ENCODE assay signal across 7 cellular contexts in genomic region chr5:12573916-12574297, GRCh38.
A peak's percentile ranks its signal among the peaks of the same experiment; 100 is the strongest.
DNase-seq lines count a peak whose midpoint lies in the region; TF ChIP-seq lines count a peak whose summit lies in the region.
"Not testable (repeated sequence)": the region's sequence is repeated elsewhere in the genome, so short reads cannot be mapped to it uniquely, and the experiment has no call there.

No MANE protein-coding gene starts in this region.

- not testable (repeated sequence) for H3K4me3 ChIP-seq in CD8-positive, alpha-beta memory T cell (ENCODE audit: low read length)
- H3K4me3 ChIP-seq in LNCaP clone FGC (ENCODE audit: low read depth, low read length) (peak overlapping the region; percentile 76), PC-9 (peak overlapping the region; percentile 66; the same call in 1 of the 2 replicates), fibroblast of villous mesenchyme (ENCODE audit: low read depth, low read length) (peak overlapping the region; percentile 62)

- BruUV-seq in PC-9 (replicated peaks; lab: Mats Ljungman, UMichigan): not testable (repeated sequence)

- not testable (repeated sequence) for H3K4me1 ChIP-seq in CD8-positive, alpha-beta memory T cell (ENCODE audit: insufficient read depth, low read length); PC-9 (replicated peaks; ENCODE audit: insufficient read depth)

- not testable (repeated sequence) for DNase-seq in CD8-positive, alpha-beta memory T cell; LNCaP clone FGC (ENCODE audit: low read depth); PC-9
- peak; percentile 49 for DNase-seq in NCI-H510A treated with DMSO at 0.1 percent for 48 hours (lab: John Stamatoyannopoulos, UW)
- DNase-seq in activated naive CD4-positive, alpha-beta T cell treated with anti-CD3 and anti-CD28 coated beads, Interleukin-2, amount 10 ng/mL, durations not matched to agents 7 days and 5 days: peak; percentile 20
- DNase-seq in fibroblast of villous mesenchyme (ENCODE audit: low read depth): peak; percentile 3
- DNase-seq in posterior vena cava (ENCODE audit: low spot score): peak; percentile 63

- H3K9me3 Mint-ChIP-seq in CD8-positive, alpha-beta memory T cell: peaks cover 0 to 16% (median 3%) of the 10 kb centered on the region in 5 donors
- H3K9me3 Mint-ChIP-seq in activated naive CD4-positive, alpha-beta T cell treated with anti-CD3 and anti-CD28 coated beads, Interleukin-2, amount 10 ng/mL, durations not matched to agents 7 days and 5 days: not testable (repeated sequence)

- not testable (repeated sequence) for H3K36me3 ChIP-seq in CD8-positive, alpha-beta memory T cell (ENCODE audit: insufficient read depth, low read length); PC-9 (ENCODE audit: low read depth)

- POLR2A ChIA-PET in CD8-positive, alpha-beta memory T cell (lab: Charles Lee): interaction anchor here (0.6 kb wide), 1 partner anchor 15 kb away, joined by 4 read pairs; no protein-coding TSS in a partner anchor
- POLR2A ChIA-PET in PC-9 (lab: Charles Lee; ENCODE audit: unreplicated experiment): not testable (repeated sequence)

- not testable (repeated sequence) for H3K27ac Mint-ChIP-seq in CD8-positive, alpha-beta memory T cell; activated naive CD4-positive, alpha-beta T cell treated with anti-CD3 and anti-CD28 coated beads, Interleukin-2, amount 10 ng/mL, durations not matched to agents 7 days and 5 days

- intact Hi-C loops in PC-9 (cut with micrococcal nuclease; ENCODE audit: unreplicated experiment); posterior vena cava (cut with DNase I): not testable (repeated sequence)

- H3K9me3 ChIP-seq in CD8-positive, alpha-beta memory T cell (ENCODE audit: low read length); PC-9 (ENCODE audit: insufficient read depth, low read depth): not testable (repeated sequence)

- peak overlapping the region; percentile 38 for H3K27ac ChIP-seq in CD8-positive, alpha-beta memory T cell (ENCODE audit: low read depth, low read length)
- H3K27ac ChIP-seq in PC-9: not testable (repeated sequence)

- H3K27me3 Mint-ChIP-seq in CD8-positive, alpha-beta memory T cell; activated naive CD4-positive, alpha-beta T cell treated with anti-CD3 and anti-CD28 coated beads, Interleukin-2, amount 10 ng/mL, durations not matched to agents 7 days and 5 days: not testable (repeated sequence)

- H3F3A ChIP-seq in PC-9 (ENCODE audit: insufficient read depth, low read depth): not testable (repeated sequence)

- 0 out of 2 replicates have a peak, but pooled peaks have one; percentile 1 for TF ChIP-seq CTCF in LNCaP clone FGC (IDR thresholded peaks at IDR 0.05; ENCODE audit: control insufficient read depth, extremely low read depth, insufficient read depth)
- TF ChIP-seq CTCF in PC-9 (conservative IDR thresholded peaks at IDR 0.05); fibroblast of villous mesenchyme (IDR thresholded peaks at IDR 0.05; ENCODE audit: insufficient read depth, low read depth, low read length): not testable (repeated sequence)

- CTCF ChIA-PET in CD8-positive, alpha-beta memory T cell (lab: Charles Lee); PC-9 (lab: Charles Lee); activated naive CD4-positive, alpha-beta T cell treated with anti-CD3 and anti-CD28 coated beads, Interleukin-2, amount 10 ng/mL, durations not matched to agents 7 days and 5 days (lab: Charles Lee): not testable (repeated sequence)

- peak overlapping the region; percentile 72 for H3K4me2 ChIP-seq in PC-9

- H3K27me3 ChIP-seq in CD8-positive, alpha-beta memory T cell (ENCODE audit: insufficient read depth, low read length, poor library complexity, severe bottlenecking); PC-9 (ENCODE audit: insufficient read depth, low read depth): not testable (repeated sequence)

- not testable (repeated sequence) for H4K20me1 ChIP-seq in PC-9 (ENCODE audit: insufficient read depth)

- H3K4me3 Mint-ChIP-seq in CD8-positive, alpha-beta memory T cell; activated naive CD4-positive, alpha-beta T cell treated with anti-CD3 and anti-CD28 coated beads, Interleukin-2, amount 10 ng/mL, durations not matched to agents 7 days and 5 days: not testable (repeated sequence)

- not testable (repeated sequence) for H3K9me2 ChIP-seq in PC-9 (ENCODE audit: insufficient read depth)

- peaks cover 15% of the 10 kb centered on the region for H3K79me2 ChIP-seq in PC-9 (ENCODE audit: low read depth)

- H2AFZ ChIP-seq in PC-9: peak overlapping the region; percentile 83; the same call in 1 of the 2 replicates

- H3K4me1 Mint-ChIP-seq in CD8-positive, alpha-beta memory T cell; activated naive CD4-positive, alpha-beta T cell treated with anti-CD3 and anti-CD28 coated beads, Interleukin-2, amount 10 ng/mL, durations not matched to agents 7 days and 5 days: not testable (repeated sequence)

- H3K36me3 Mint-ChIP-seq in CD8-positive, alpha-beta memory T cell; activated naive CD4-positive, alpha-beta T cell treated with anti-CD3 and anti-CD28 coated beads, Interleukin-2, amount 10 ng/mL, durations not matched to agents 7 days and 5 days: not testable (repeated sequence)
